ENCODE assay signal across 11 cellular contexts in genomic region chr10:26441491-26442214, GRCh38. TPM values are rescaled to one million over a fixed set of nuclear protein-coding genes. Genes with fewer than 3 reads are reported as not detected.
DNase-seq lines count a peak whose midpoint lies in the region; ATAC-seq, FAIRE-seq and TF ChIP-seq lines count a peak whose summit lies in the region.
"Had no signal": no experiment of that assay in that cellular context is flagged by ENCODE, and none has a peak within 500 bp of the region (broad histone marks: within the 10 kb centered on the region; RNA-seq: fewer than 3 reads in every experiment).

No MANE protein-coding gene starts in this region.

- peak overlapping the region; percentile 89 for H3K27ac Mint-ChIP-seq in activated CD4-positive, alpha-beta T cell treated with anti-CD3 and anti-CD28 coated beads, Interleukin-2, amount 10 ng/mL, durations not matched to agents 24 days and 14 days
- H3K27ac Mint-ChIP-seq in stimulated activated memory B cell treated with anti-CD40 and anti-IgM and Interleukin-4, amounts not matched to agents 10 μg/mL and 1 μg/mL and 100 μg/mL, for 72 hours, result peak overlapping the region; percentile 84

- H3K27me3 ChIP-seq in brain microvascular endothelial cell (replicated peaks), result no peaks in the 10 kb centered on the region

- H3K27ac ChIP-seq in brain microvascular endothelial cell, result no peak overlapping the region

- peaks cover 11% of the 10 kb centered on the region for H3K9me3 Mint-ChIP-seq in activated CD4-positive, alpha-beta T cell treated with anti-CD3 and anti-CD28 coated beads, Interleukin-2, amount 10 ng/mL, durations not matched to agents 24 days and 14 days
- peaks cover 6% of the 10 kb centered on the region for H3K9me3 Mint-ChIP-seq in stimulated activated memory B cell treated with anti-CD40 and anti-IgM and Interleukin-4, amounts not matched to agents 10 μg/mL and 1 μg/mL and 100 μg/mL, for 72 hours

- H3K36me3 ChIP-seq in brain microvascular endothelial cell (replicated peaks), result no peaks in the 10 kb centered on the region

- in situ Hi-C loops in brain microvascular endothelial cell (cut with HindIII; ENCODE audit: low pct_ligation_motif_present, low sequenced_read_pairs), result no loop called here

- no peak overlapping the region for H3K4me3 ChIP-seq in brain microvascular endothelial cell (ENCODE audit: low read depth, low read length)
- H3K4me3 ChIP-seq: K562 had no signal

- peak; percentile 94 for FAIRE-seq in RCC 7860 (lab: Jason Lieb, UNC)
- FAIRE-seq: A204.1, K562 had no signal

- no peak for DNase-seq in activated CD4-positive, alpha-beta T cell treated with anti-CD3 and anti-CD28 coated beads, Interleukin-2, amount 10 ng/mL, durations not matched to agents 24 days and 14 days
- DNase-seq in activated CD4-positive, alpha-beta T cell treated with anti-CD3 and anti-CD28 coated beads for 48 hours, result no peak
- DNase-seq in RCC 7860 (ENCODE audit: low spot score) (peak; percentile 90), brain microvascular endothelial cell (peak; percentile 9), NAMALWA (ENCODE audit: low spot score) (no peak), NOMO-1 treated with dmso at 0.1 percent for 144 hours (lab: John Stamatoyannopoulos, UW; ENCODE audit: unreplicated experiment) (no peak)
- DNase-seq: aorta had no signal

- H3K36me3 Mint-ChIP-seq in activated CD4-positive, alpha-beta T cell treated with anti-CD3 and anti-CD28 coated beads, Interleukin-2, amount 10 ng/mL, durations not matched to agents 24 days and 14 days (ENCODE audit: low read depth), result peaks cover 41% of the 10 kb centered on the region
- H3K36me3 Mint-ChIP-seq in stimulated activated memory B cell treated with anti-CD40 and anti-IgM and Interleukin-4, amounts not matched to agents 10 μg/mL and 1 μg/mL and 100 μg/mL, for 72 hours, result peaks cover 59% of the 10 kb centered on the region

- H3K4me3 Mint-ChIP-seq in activated CD4-positive, alpha-beta T cell treated with anti-CD3 and anti-CD28 coated beads, Interleukin-2, amount 10 ng/mL, durations not matched to agents 24 days and 14 days, result peak overlapping the region; percentile 78
- H3K4me3 Mint-ChIP-seq in stimulated activated memory B cell treated with anti-CD40 and anti-IgM and Interleukin-4, amounts not matched to agents 10 μg/mL and 1 μg/mL and 100 μg/mL, for 72 hours, result peak overlapping the region; percentile 68

- intact Hi-C loops in activated CD4-positive, alpha-beta T cell treated with anti-CD3 and anti-CD28 coated beads, Interleukin-2, amount 10 ng/mL, durations not matched to agents 24 days and 14 days (cut with micrococcal nuclease), result loop anchor here (10.0 kb wide), 1 partner anchor 1893 kb away; no protein-coding TSS in a partner anchor

- no peak for ATAC-seq in stimulated activated memory B cell treated with anti-CD40 and anti-IgM and Interleukin-4, amounts not matched to agents 10 μg/mL and 1 μg/mL and 100 μg/mL, for 72 hours
- no peak for ATAC-seq in HG03108 (IDR thresholded peaks at IDR 0.05; ENCODE audit: unreplicated experiment)
- ATAC-seq: K562 had no signal

- peaks cover 52% of the 10 kb centered on the region for H3K4me1 Mint-ChIP-seq in activated CD4-positive, alpha-beta T cell treated with anti-CD3 and anti-CD28 coated beads, Interleukin-2, amount 10 ng/mL, durations not matched to agents 24 days and 14 days
- peaks cover 63% of the 10 kb centered on the region for H3K4me1 Mint-ChIP-seq in stimulated activated memory B cell treated with anti-CD40 and anti-IgM and Interleukin-4, amounts not matched to agents 10 μg/mL and 1 μg/mL and 100 μg/mL, for 72 hours

- H3K27me3 Mint-ChIP-seq in activated CD4-positive, alpha-beta T cell treated with anti-CD3 and anti-CD28 coated beads, Interleukin-2, amount 10 ng/mL, durations not matched to agents 24 days and 14 days, result no peaks in the 10 kb centered on the region
- H3K27me3 Mint-ChIP-seq in stimulated activated memory B cell treated with anti-CD40 and anti-IgM and Interleukin-4, amounts not matched to agents 10 μg/mL and 1 μg/mL and 100 μg/mL, for 72 hours, result no peaks in the 10 kb centered on the region

- TF ChIP-seq CTCF in brain microvascular endothelial cell (IDR thresholded peaks at IDR 0.05; ENCODE audit: low read depth, low read length, missing control alignments), result no peak

RNA-seq across cellular contexts. Expression of gene APBB1IP, which starts 3.5 kb away (rescaled TPM):
- 40.0 and 41.3 TPM in 2 replicates for total RNA-seq in activated CD4-positive, alpha-beta T cell treated with anti-CD3 and anti-CD28 coated beads, Interleukin-2, amount 10 ng/mL, durations not matched to agents 24 days and 14 days

Comparison
In these comparisons a context has a peak if more than half of its experiments do, and no peak if none do; other contexts are left out.
1. DNase-seq: peak in RCC 7860 (single experiment) and brain microvascular endothelial cell (single experiment); none in activated CD4-positive, alpha-beta T cell treated with anti-CD3 and anti-CD28 coated beads, Interleukin-2, amount 10 ng/mL, durations not matched to agents 24 days and 14 days (single experiment), activated CD4-positive, alpha-beta T cell treated with anti-CD3 and anti-CD28 coated beads for 48 hours (single experiment), NAMALWA (single experiment) and NOMO-1 treated with dmso at 0.1 percent for 144 hours (single experiment).